In genomic region chr6:26520840-26521484, GRCh38 we compare ENCODE assay signal across 8 cellular contexts. TPM values are rescaled to one million over a fixed set of nuclear protein-coding genes. Genes with fewer than 3 reads are reported as not detected.
DNase-seq lines count a peak whose midpoint lies in the region; ATAC-seq, FAIRE-seq and TF ChIP-seq lines count a peak whose summit lies in the region.

No MANE protein-coding gene starts in this region.

- H3K9me1 ChIP-seq in keratinocyte (ENCODE audit: control insufficient read depth, extremely low read depth, insufficient read depth, low read length): no peaks in the 10 kb centered on the region

- no peaks in the 10 kb centered on the region for H3K27me3 ChIP-seq in ACC112 (ENCODE audit: insufficient read depth, low read length)
- H3K27me3 ChIP-seq in keratinocyte (ENCODE audit: control insufficient read depth, extremely low read depth, insufficient read depth, low read length): no peaks in the 10 kb centered on the region

- H3K27ac ChIP-seq in ACC112 (ENCODE audit: low read depth, low read length) (peak overlapping the region; percentile 82), caudate nucleus (ENCODE audit: low read depth, low read length) (peak overlapping the region; percentile 85), keratinocyte (ENCODE audit: control insufficient read depth, insufficient read depth, low read length) (peak overlapping the region; percentile 80)

- no peak for TF ChIP-seq CTCF in keratinocyte (optimal IDR thresholded peaks at IDR 0.05 in 1 of 3, IDR thresholded peaks at IDR 0.05 in 1 of 3, conservative IDR thresholded peaks at IDR 0.05 in 1 of 3; ENCODE audit: extremely low read depth in 1 of 3, insufficient read depth in 2 of 3, low read length in 3 of 3)

- H2AFZ ChIP-seq in ACC112 (ENCODE audit: low read length, unreplicated experiment) (peak overlapping the region; percentile 82), keratinocyte (ENCODE audit: control insufficient read depth, low read length) (peak overlapping the region; percentile 95)

- dilution Hi-C loops in keratinocyte (cut with MboI; ENCODE audit: extremely low pct_ligation_motif_present, low sequenced_read_pairs): no loop called here

- no peaks in the 10 kb centered on the region for H3K9me3 ChIP-seq in keratinocyte (ENCODE audit: control insufficient read depth, low read depth, low read length)

- DNase-seq in NCI-H2196 treated with DMSO at 0.1 percent for 48 hours (lab: John Stamatoyannopoulos, UW; ENCODE audit: unreplicated experiment) (peak; percentile 58), caudate nucleus (lab: John Stamatoyannopoulos, UW) (peak; percentile 29 to 94 (median 85)), keratinocyte (ENCODE audit: low read depth, low spot score) (no peak)
- DNase-seq in activated CD4-positive, CD25-positive, alpha-beta regulatory T cell (lab: John Stamatoyannopoulos, UW): peak; percentile 78 to 87 (median 80)
- DNase-seq in stimulated activated CD4-positive, alpha-beta T cell treated with anti-CD3 and anti-CD28 coated beads, Interleukin-15, amount 100 ng/mL, for 1 hour (ENCODE audit: low read depth in 1 of 2, low spot score in 1 of 2): peak; percentile 66 to 77

- peaks cover 19% of the 10 kb centered on the region for H3K79me2 ChIP-seq in ACC112 (ENCODE audit: control insufficient read depth, insufficient read depth, low read length, unreplicated experiment)
- H3K79me2 ChIP-seq in keratinocyte (ENCODE audit: control insufficient read depth, insufficient read depth, low read length): no peaks in the 10 kb centered on the region

- FAIRE-seq in keratinocyte (lab: Jason Lieb, UNC): no peak

- H3K36me3 ChIP-seq in ACC112 (ENCODE audit: insufficient read depth, low read length) (no peaks in the 10 kb centered on the region), keratinocyte (ENCODE audit: control insufficient read depth in 2 of 2, extremely low read depth in 1 of 2, insufficient read depth in 2 of 2, low read length in 2 of 2) (no peaks in the 10 kb centered on the region)

- no peaks in the 10 kb centered on the region for H4K20me1 ChIP-seq in keratinocyte (ENCODE audit: control insufficient read depth, extremely low read depth, insufficient read depth, low read length)

- H3K4me1 ChIP-seq in ACC112 (ENCODE audit: control insufficient read depth, insufficient read depth, low read length, unreplicated experiment) (peaks cover 13% of the 10 kb centered on the region), keratinocyte (ENCODE audit: control insufficient read depth, extremely low read depth, insufficient read depth, low read length) (peaks cover 18% of the 10 kb centered on the region)

- H3K4me3 ChIP-seq in ACC112 (ENCODE audit: low read depth, low read length) (peak overlapping the region; percentile 78), keratinocyte (ENCODE audit: control insufficient read depth in 2 of 3, extremely low read depth in 1 of 3, insufficient read depth in 2 of 3, low read depth in 1 of 3, low read length in 3 of 3) (peak overlapping the region; percentile 42 to 87 (median 78))

- peak; percentile 55 for ATAC-seq in GM18867 (IDR thresholded peaks at IDR 0.05; ENCODE audit: unreplicated experiment)
- peak; percentile 51 for ATAC-seq in HG03097 (IDR thresholded peaks at IDR 0.05; ENCODE audit: low FRiP score, unreplicated experiment)

- H3K4me2 ChIP-seq in keratinocyte (ENCODE audit: control insufficient read depth, extremely low read depth, insufficient read depth, low read depth, low read length): peak overlapping the region; percentile 96

- H3K9ac ChIP-seq in keratinocyte (ENCODE audit: control insufficient read depth, extremely low read depth, insufficient read depth, low read length): peak overlapping the region; percentile 77

RNA-seq across cellular contexts. Expression of gene HMGN4, which starts 17.2 kb away (rescaled TPM):
- 46.4 to 62.6 TPM (median 54.0 TPM) in 3 replicates for polyA plus RNA-seq in keratinocyte
- polyA plus RNA-seq in keratinocyte (2011; ENCODE audit: low read depth): 8.6 TPM
- polyA plus RNA-seq in keratinocyte (2011; cell fraction: cytosol; rRNA removed): 52.5 and 77.7 TPM in 2 replicates
- polyA plus RNA-seq in keratinocyte (2011; cell fraction: nucleus; rRNA removed): 49.5 and 51.9 TPM in 2 replicates
- polyA plus RNA-seq in keratinocyte (2012; ENCODE audit: low replicate concordance): 41.1 and 52.6 TPM in 2 replicates
- 9.9 to 26.7 TPM (median 24.5 TPM) in 3 replicates for polyA minus RNA-seq in keratinocyte
- 45.5 TPM for polyA minus RNA-seq in keratinocyte (2011; cell fraction: cytosol; rRNA and poly(A)+ RNA removed)
- polyA minus RNA-seq in keratinocyte (2011; cell fraction: nucleus; rRNA and poly(A)+ RNA removed): 11.4 and 17.5 TPM in 2 replicates

RNA-seq across cellular contexts. Expression of gene BTN1A1, which starts 20.9 kb away (rescaled TPM):
- not detected in 3 replicates for polyA plus RNA-seq in keratinocyte
- not detected for polyA plus RNA-seq in keratinocyte (2011; ENCODE audit: low read depth)
- polyA plus RNA-seq in keratinocyte (2011; cell fraction: cytosol; rRNA removed): not detected in 2 replicates
- polyA plus RNA-seq in keratinocyte (2011; cell fraction: nucleus; rRNA removed): not detected in 2 replicates
- not detected in 2 replicates for polyA plus RNA-seq in keratinocyte (2012; ENCODE audit: low replicate concordance)
- polyA minus RNA-seq in keratinocyte: not detected in 3 replicates
- polyA minus RNA-seq in keratinocyte (2011; cell fraction: cytosol; rRNA and poly(A)+ RNA removed): not detected
- polyA minus RNA-seq in keratinocyte (2011; cell fraction: nucleus; rRNA and poly(A)+ RNA removed): not detected in 2 replicates
